In the genomic region with DNA sequence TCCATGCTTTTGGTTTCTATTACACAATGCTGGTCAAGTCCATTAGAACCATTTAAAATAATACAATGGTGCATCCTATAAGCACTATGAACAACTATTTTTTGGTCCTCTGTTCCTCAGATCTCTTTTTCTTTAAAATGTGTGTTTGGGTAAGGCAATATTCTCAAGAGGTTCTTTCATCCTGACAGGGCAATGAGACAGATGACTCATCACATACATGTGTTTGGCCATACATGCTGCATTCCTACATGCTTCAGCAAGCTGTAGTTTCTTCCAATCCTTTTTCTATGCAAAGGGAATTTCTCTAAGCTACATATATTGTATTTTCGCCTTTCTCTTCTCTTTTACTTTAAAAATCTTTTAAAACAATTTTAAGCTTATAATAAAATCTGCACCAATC, we compare ENCODE assay signal across 14 cellular contexts.
"Had no signal": no experiment of that assay in that cellular context is flagged by ENCODE, and none has a peak within 500 bp of the region (broad histone marks: within the 10 kb centered on the region; RNA-seq: fewer than 3 reads in every experiment).

No MANE protein-coding gene starts in this region.

- ATAC-seq: effector memory CD8-positive, alpha-beta T cell; gastrocnemius medialis; heart right ventricle; right lobe of liver; stimulated activated naive CD8-positive, alpha-beta T cell treated with anti-CD3 and anti-CD28 coated beads, Interleukin-15, Interleukin-2, amounts not matched to agents 100 U/mL and 50 U/mL, for 24 hours had no signal

- H3K27ac ChIP-seq: epithelial cell of prostate, gastrocnemius medialis, heart right ventricle, ovary, right lobe of liver, suprapubic skin had no signal

- DNase-seq: activated CD4-positive, alpha-beta T cell treated with anti-CD3 and anti-CD28 coated beads, Interleukin-2, amount 10 ng/mL, durations not matched to agents 7 days and 5 days; activated CD8-positive, alpha-beta memory T cell treated with anti-CD3 and anti-CD28 coated beads for 24 hours; activated naive CD4-positive, alpha-beta T cell; activated naive CD8-positive, alpha-beta T cell treated with anti-CD3 and anti-CD28 coated beads, Interleukin-2, amount 10 ng/mL, durations not matched to agents 7 days and 5 days; dermis blood vessel endothelial cell; effector memory CD8-positive, alpha-beta T cell; gastrocnemius medialis; heart right ventricle; ovary; right lobe of liver; stimulated activated naive CD8-positive, alpha-beta T cell treated with anti-CD3 and anti-CD28 coated beads, Interleukin-15, Interleukin-2, amounts not matched to agents 100 U/mL and 50 U/mL, for 24 hours had no signal

- H3K4me3 ChIP-seq: gastrocnemius medialis, heart right ventricle, ovary, right lobe of liver, smooth muscle cell, suprapubic skin had no signal

- H3K27me3 ChIP-seq: gastrocnemius medialis, ovary, right lobe of liver, suprapubic skin had no signal

- H3K36me3 ChIP-seq: gastrocnemius medialis, heart right ventricle, ovary, right lobe of liver, suprapubic skin had no signal
